Comparison of ENCODE assay signal across 7 cellular contexts in the genomic region with DNA sequence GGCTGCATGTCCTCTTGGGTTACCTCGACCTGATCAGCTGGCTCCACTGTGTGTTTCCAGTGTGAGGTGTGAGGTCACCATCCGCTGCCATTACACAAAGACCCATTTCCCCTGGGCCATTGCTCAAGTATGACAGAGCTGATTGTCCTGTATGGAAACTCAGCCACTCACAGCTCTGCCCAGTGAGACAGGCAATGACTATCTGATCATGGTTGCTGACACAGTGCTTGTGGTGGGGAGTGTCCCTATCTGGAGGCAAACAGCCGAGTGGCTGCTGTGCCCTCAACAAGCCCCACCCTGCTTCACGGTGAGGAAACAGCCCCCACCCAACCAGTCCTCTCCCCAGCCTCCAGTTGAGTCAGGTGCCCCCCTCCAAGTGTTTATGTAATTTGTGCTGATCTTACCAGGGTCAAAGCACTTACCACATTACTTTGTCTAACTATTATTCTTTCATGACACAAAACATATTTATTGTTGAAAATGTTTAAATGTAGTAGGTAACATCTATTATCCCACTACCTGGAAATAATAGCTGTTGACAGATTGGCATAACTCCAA. TPM values are rescaled to one million over a fixed set of nuclear protein-coding genes. Genes with fewer than 3 reads are reported as not detected.
DNase-seq lines count a peak whose midpoint lies in the region; ATAC-seq, FAIRE-seq and TF ChIP-seq lines count a peak whose summit lies in the region.

No MANE protein-coding gene starts in this region.

- ATAC-seq in left ventricle myocardium superior (peak; percentile 22), omental fat pad (ENCODE audit: low FRiP score) (no peak), GM21367 (IDR thresholded peaks at IDR 0.05; ENCODE audit: unreplicated experiment) (no peak)

- DNase-seq in NCI-H748 treated with DMSO at 0.1 percent for 48 hours (lab: John Stamatoyannopoulos, UW) (peak; percentile 92), left ventricle myocardium superior (no peak), D721Med (ENCODE audit: insufficient read length, low spot score) (no peak), omental fat pad (ENCODE audit: low spot score) (no peak)
- peak; percentile 55 to 56 for DNase-seq in activated CD8-positive, alpha-beta memory T cell treated with anti-CD3 and anti-CD28 coated beads for 4 hours (ENCODE audit: low read depth in 2 of 2)
- peak; percentile 50 for DNase-seq in stimulated activated CD8-positive, alpha-beta memory T cell treated with anti-CD3 and anti-CD28 coated beads, Interleukin-4, amount 100 ng/mL, for 24 hours (ENCODE audit: low read depth)

- no peak for FAIRE-seq in D721Med (lab: Jason Lieb, UNC)

- intact Hi-C loops in left ventricle myocardium superior (cut with micrococcal nuclease), result no loop called here

- TF ChIP-seq CTCF in D721Med (IDR thresholded peaks at IDR 0.05; ENCODE audit: insufficient read depth, missing control alignments) (no peak), omental fat pad (IDR thresholded peaks at IDR 0.05) (no peak)

RNA-seq across cellular contexts. Expression of a gene that starts 11.7 kb away (rescaled TPM):
- total RNA-seq in left ventricle myocardium superior, result 0.87 TPM
- total RNA-seq in omental fat pad, result 10 to 100 TPM; 10.9 to 27.5 (median 17.7) TPM

Comparison
In these comparisons a context has a peak if more than half of its experiments do, and no peak if none do; other contexts are left out.
1. DNase-seq: peak in NCI-H748 treated with DMSO at 0.1 percent for 48 hours (single experiment), activated CD8-positive, alpha-beta memory T cell treated with anti-CD3 and anti-CD28 coated beads for 4 hours (2 of 2) and stimulated activated CD8-positive, alpha-beta memory T cell treated with anti-CD3 and anti-CD28 coated beads, Interleukin-4, amount 100 ng/mL, for 24 hours (single experiment); none in left ventricle myocardium superior (single experiment), D721Med (single experiment) and omental fat pad (single experiment).